ENCODE assay signal across 17 cellular contexts in the genomic region with DNA sequence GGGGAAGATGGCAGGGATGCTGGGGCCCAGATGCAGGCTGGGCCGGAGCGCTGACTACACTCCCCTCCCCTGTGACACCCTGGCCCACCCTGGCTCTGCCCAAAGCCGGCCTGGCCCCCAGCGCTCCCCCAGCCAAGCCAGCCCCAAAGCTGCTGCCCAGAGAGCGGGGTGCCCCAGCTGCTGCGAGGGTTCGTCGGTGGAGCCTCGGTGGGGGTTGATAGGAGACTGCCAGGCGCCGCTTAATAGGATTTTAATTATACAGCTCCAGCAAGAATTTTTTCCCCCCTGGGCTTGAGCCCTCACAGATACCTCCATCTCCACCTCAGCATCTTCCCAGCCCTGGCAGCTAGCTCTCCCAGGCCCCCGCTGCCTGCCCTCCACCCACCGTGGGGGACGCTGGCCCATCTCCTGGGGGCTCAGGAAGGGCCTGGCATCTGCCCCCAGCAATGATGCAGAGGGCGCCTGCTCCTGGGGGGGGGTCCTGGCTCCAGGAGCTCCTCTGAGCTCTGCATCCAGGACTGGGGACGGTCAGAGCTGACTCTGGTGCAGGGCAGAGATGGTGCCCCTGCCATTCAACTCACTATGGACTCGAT. TPM values are rescaled to one million over a fixed set of nuclear protein-coding genes. Genes with fewer than 3 reads are reported as not detected.
DNase-seq lines count a peak whose midpoint lies in the region; ATAC-seq and TF ChIP-seq lines count a peak whose summit lies in the region.
"Had no signal": no experiment of that assay in that cellular context is flagged by ENCODE, and none has a peak within 500 bp of the region (broad histone marks: within the 10 kb centered on the region; RNA-seq: fewer than 3 reads in every experiment).

No MANE protein-coding gene starts in this region.

- no peak overlapping the region for H2BK15ac ChIP-seq in neuronal stem cell (ENCODE audit: low read length)

- no peak overlapping the region for H4K91ac ChIP-seq in neuronal stem cell (ENCODE audit: low read depth, low read length, poor library complexity)

- no peak overlapping the region for H2AFZ ChIP-seq in neuronal stem cell (ENCODE audit: low read length)
- H2AFZ ChIP-seq: GM23248 had no signal

- no peak overlapping the region for H2BK120ac ChIP-seq in neuronal stem cell (ENCODE audit: low read depth, low read length)

- H3K36me3 Mint-ChIP-seq in activated naive CD8-positive, alpha-beta T cell treated with anti-CD3 and anti-CD28 coated beads for 36 hours, result no peaks in the 10 kb centered on the region
- H3K36me3 Mint-ChIP-seq: T-cell had no signal

- H3K27me3 ChIP-seq in neuronal stem cell (ENCODE audit: control insufficient read depth in 3 of 3, insufficient read depth in 3 of 3, low read depth in 1 of 3, low read length in 3 of 3) (peaks cover 0 to 80% (median 0%) of the 10 kb centered on the region in 3 experiments), psoas muscle (ENCODE audit: insufficient read depth in 3 of 3, low read length in 2 of 3) (peaks cover 0 to 53% (median 10%) of the 10 kb centered on the region in 3 donors), body of pancreas (no peaks in the 10 kb centered on the region)

- TF ChIP-seq POLR2A in body of pancreas (IDR thresholded peaks at IDR 0.05), result no peak

- DNase-seq in Right ventricle myocardium inferior (ENCODE audit: missing footprints) (peak; percentile 8), left cardiac atrium (no peak), NCI-H1105 (lab: John Stamatoyannopoulos, UW) (peak; percentile 88), NCI-H82 (lab: John Stamatoyannopoulos, UW) (peak; percentile 96), neuronal stem cell (ENCODE audit: low spot score) (no peak), psoas muscle (no peak), body of pancreas (no peak)
- DNase-seq in activated naive CD8-positive, alpha-beta T cell treated with anti-CD3 and anti-CD28 coated beads for 36 hours, result no peak
- DNase-seq: ACHN, GM23248, NCI-H187 treated with DMSO at 0.1 percent for 48 hours, NCI-H510A, Right ventricle myocardium superior, T-cell had no signal

- H3K4ac ChIP-seq in neuronal stem cell (ENCODE audit: low read length), result no peak overlapping the region

- H2AK5ac ChIP-seq in neuronal stem cell (ENCODE audit: low read depth, low read length), result peak overlapping the region; percentile 40

- no peak overlapping the region for H2BK12ac ChIP-seq in neuronal stem cell (ENCODE audit: low read length)

- H3K4me1 Mint-ChIP-seq in activated naive CD8-positive, alpha-beta T cell treated with anti-CD3 and anti-CD28 coated beads for 36 hours, result no peaks in the 10 kb centered on the region
- H3K4me1 Mint-ChIP-seq: T-cell had no signal

- H3K36me3 ChIP-seq in neuronal stem cell (replicated peaks in 1 of 2; ENCODE audit: control insufficient read depth in 2 of 2, insufficient read depth in 2 of 2, low read length in 2 of 2), result no peaks in the 10 kb centered on the region
- no peaks in the 10 kb centered on the region for H3K36me3 ChIP-seq in psoas muscle (ENCODE audit: insufficient read depth in 1 of 2, low read depth in 1 of 2)
- no peaks in the 10 kb centered on the region for H3K36me3 ChIP-seq in body of pancreas (replicated peaks in 1 of 2; ENCODE audit: insufficient read depth in 1 of 2, low read depth in 2 of 2)
- H3K36me3 ChIP-seq: HAP-1 had no signal

- H3K23ac ChIP-seq in neuronal stem cell (ENCODE audit: low read depth, low read length, poor library complexity), result no peak overlapping the region

- H3K27ac Mint-ChIP-seq in activated naive CD8-positive, alpha-beta T cell treated with anti-CD3 and anti-CD28 coated beads for 36 hours, result no peak overlapping the region
- H3K27ac Mint-ChIP-seq: T-cell had no signal

- H3K9me3 Mint-ChIP-seq in activated naive CD8-positive, alpha-beta T cell treated with anti-CD3 and anti-CD28 coated beads for 36 hours, result no peaks in the 10 kb centered on the region
- H3K9me3 Mint-ChIP-seq: T-cell had no signal

- no CpG with 5 or more reads among the region's 17 CpGs for WGBS in neuronal stem cell (ENCODE audit: extremely low coverage in 2 of 2, insufficient read length in 2 of 2, insufficient replicate concordance in 1 of 2), 2 donors
- WGBS in psoas muscle, 3 donors, result 70 to 75% (median 73%) methylated on average over 13 to 17 of the region's 17 CpGs
- whole genome bisulfite sequencing in body of pancreas, 2 donors, result 60 to 63% methylated on average over 7 to 17 of the region's 17 CpGs

- no peak overlapping the region for H3K4me2 ChIP-seq in neuronal stem cell (ENCODE audit: insufficient read depth, low read length, poor library complexity, severe bottlenecking)
- H3K4me2 ChIP-seq: KMS-11 had no signal

- peaks cover 45% of the 10 kb centered on the region for H3K27me3 Mint-ChIP-seq in activated naive CD8-positive, alpha-beta T cell treated with anti-CD3 and anti-CD28 coated beads for 36 hours

- peak overlapping the region; percentile 48 for H3K18ac ChIP-seq in neuronal stem cell (ENCODE audit: low read length)

- no peak for ATAC-seq in Right ventricle myocardium inferior
- ATAC-seq in left cardiac atrium, result no peak
- no peak for ATAC-seq in psoas muscle
- no peak for ATAC-seq in body of pancreas
- ATAC-seq: T-cell had no signal

- H3K4me1 ChIP-seq in neuronal stem cell (ENCODE audit: control insufficient read depth in 2 of 2, insufficient read depth in 1 of 2, low read depth in 1 of 2, low read length in 2 of 2) (peaks cover 0 to 9% of the 10 kb centered on the region in 2 donors), psoas muscle (no peaks in the 10 kb centered on the region), body of pancreas (no peaks in the 10 kb centered on the region)
- H3K4me1 ChIP-seq: HAP-1 had no signal

- H4K8ac ChIP-seq in neuronal stem cell (ENCODE audit: low read depth, low read length), result no peak overlapping the region

- no peaks in the 10 kb centered on the region for H3K79me1 ChIP-seq in neuronal stem cell (ENCODE audit: low read depth, low read length)

- no peak overlapping the region for H3K27ac ChIP-seq in neuronal stem cell (replicated peaks; ENCODE audit: low read length)
- no peak overlapping the region for H3K27ac ChIP-seq in psoas muscle
- no peak overlapping the region for H3K27ac ChIP-seq in body of pancreas
- H3K27ac ChIP-seq: GM23248, HL-60, KMS-11 had no signal

- no peak overlapping the region for H3K4me3 ChIP-seq in neuronal stem cell (ENCODE audit: low read length in 2 of 2)
- H3K4me3 ChIP-seq in psoas muscle, result no peak overlapping the region
- no peak overlapping the region for H3K4me3 ChIP-seq in body of pancreas
- H3K4me3 ChIP-seq: GM23248, HAP-1 had no signal

- H3K9me3 ChIP-seq in neuronal stem cell (replicated peaks in 1 of 2; ENCODE audit: control insufficient read depth in 2 of 2, insufficient read depth in 1 of 2, low read depth in 1 of 2, low read length in 2 of 2) (no peaks in the 10 kb centered on the region), psoas muscle (no peaks in the 10 kb centered on the region), body of pancreas (no peaks in the 10 kb centered on the region)
- H3K9me3 ChIP-seq: HAP-1 had no signal

- TF ChIP-seq CTCF in psoas muscle (IDR thresholded peaks at IDR 0.05) (no peak), body of pancreas (IDR thresholded peaks at IDR 0.05) (no peak)

- no peak overlapping the region for H3K9ac ChIP-seq in neuronal stem cell (ENCODE audit: low read depth, low read length, poor library complexity)
- H3K9ac ChIP-seq: GM23248, KMS-11 had no signal

- H3K14ac ChIP-seq in neuronal stem cell (ENCODE audit: low read length), result no peak overlapping the region

- intact Hi-C loops in Right ventricle myocardium inferior (cut with DNase I) (no loop called here), left cardiac atrium (cut with DNase I) (no loop called here), psoas muscle (cut with DNase I) (no loop called here), body of pancreas (cut with DNase I) (no loop called here)

- no peak overlapping the region for H3K4me3 Mint-ChIP-seq in activated naive CD8-positive, alpha-beta T cell treated with anti-CD3 and anti-CD28 coated beads for 36 hours
- H3K4me3 Mint-ChIP-seq: T-cell had no signal

- no peak overlapping the region for H2BK5ac ChIP-seq in neuronal stem cell (ENCODE audit: low read length)

RNA-seq across cellular contexts. Expression of gene DLX4, which starts 36.8 kb away (rescaled TPM):
- total RNA-seq in Right ventricle myocardium inferior (not detected), left cardiac atrium (under 1 TPM; 0.13 to 0.27 TPM), psoas muscle (not detected), body of pancreas (not detected)
- polyA plus RNA-seq in neuronal stem cell (2013, experiment 1 of 2), result 0.45 TPM
- polyA plus RNA-seq in neuronal stem cell (2013, experiment 2 of 2), result 0.61 TPM
- polyA plus RNA-seq in psoas muscle, result not detected
- total RNA-seq in activated naive CD8-positive, alpha-beta T cell treated with anti-CD3 and anti-CD28 coated beads for 36 hours, result under 1 TPM; 0.62 to 0.70 TPM
- total RNA-seq: GM23248, Right ventricle myocardium superior had no signal

Comparison
In these comparisons a context has a peak if more than half of its experiments do, and no peak if none do; other contexts are left out.
1. DNase-seq: peak in Right ventricle myocardium inferior (single experiment), NCI-H1105 (single experiment) and NCI-H82 (single experiment); none in left cardiac atrium (single experiment), neuronal stem cell (single experiment), psoas muscle (0 of 2), body of pancreas (0 of 4) and activated naive CD8-positive, alpha-beta T cell treated with anti-CD3 and anti-CD28 coated beads for 36 hours (single experiment).